8 cellular contexts compared by ENCODE assay signal in the genomic region with DNA sequence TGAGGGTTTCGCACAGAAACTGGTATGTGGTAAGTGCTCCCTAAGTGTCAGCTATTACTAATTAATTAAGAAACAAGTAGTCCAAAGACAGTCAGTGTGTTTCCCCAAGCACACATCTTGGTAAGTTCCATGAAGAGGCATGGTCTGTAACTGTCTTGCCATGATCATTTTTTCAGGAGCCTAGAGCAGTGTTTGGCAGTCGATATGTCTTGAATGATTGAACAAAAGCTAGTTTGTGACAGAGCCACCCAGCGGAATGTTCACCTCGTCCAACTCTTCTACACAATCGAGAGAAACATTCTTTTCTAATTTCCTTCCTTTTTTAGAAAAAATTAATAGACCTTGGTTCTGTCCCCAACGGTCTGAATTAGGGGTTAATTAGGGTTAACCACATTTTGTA. TPM values are rescaled to one million over a fixed set of nuclear protein-coding genes. Genes with fewer than 3 reads are reported as not detected.
DNase-seq lines count a peak whose midpoint lies in the region; ATAC-seq and TF ChIP-seq lines count a peak whose summit lies in the region.

No MANE protein-coding gene starts in this region.

- peak overlapping the region in 41 of 59 donors; percentile 7 to 75 (median 48) for H3K27ac ChIP-seq in dorsolateral prefrontal cortex

- TF ChIP-seq CTCF in dorsolateral prefrontal cortex (IDR thresholded peaks at IDR 0.05 in 54 of 56, conservative IDR thresholded peaks at IDR 0.05 in 2 of 56; ENCODE audit: low read depth in 1 of 56, partially characterized antibody in 56 of 56) (peak in 3 of 56 donors; percentile 15 to 46 (median 29)), foreskin fibroblast (IDR thresholded peaks at IDR 0.05; ENCODE audit: low read depth, low read length) (no peak)

- ATAC-seq in sciatic nerve = peak; percentile 9
- ATAC-seq in GM19452 (IDR thresholded peaks at IDR 0.05; ENCODE audit: unreplicated experiment) = no peak
- ATAC-seq in HG03521 (IDR thresholded peaks at IDR 0.05; ENCODE audit: unreplicated experiment) = no peak
- no peak for ATAC-seq in HG03039 (IDR thresholded peaks at IDR 0.05; ENCODE audit: unreplicated experiment)

- DNase-seq in GF-D8 (lab: John Stamatoyannopoulos, UW) = peak; percentile 74
- peak; percentile 73 for DNase-seq in OCI-M1 (lab: John Stamatoyannopoulos, UW)
- DNase-seq in dorsolateral prefrontal cortex = no peak
- no peak for DNase-seq in sciatic nerve (ENCODE audit: low spot score)
- no peak for DNase-seq in foreskin fibroblast

- H3K4me3 ChIP-seq in dorsolateral prefrontal cortex (peak overlapping the region in 2 of 59 donors; percentile 1 to 3), foreskin fibroblast (ENCODE audit: low read depth in 1 of 2, low read length in 2 of 2) (no peak overlapping the region)

- intact Hi-C loops in dorsolateral prefrontal cortex (cut with DNase I) (no loop called here), sciatic nerve (cut with DNase I) (no loop called here)

- no peaks in the 10 kb centered on the region for H3K27me3 ChIP-seq in dorsolateral prefrontal cortex

RNA-seq across cellular contexts. Expression of a gene that starts 57.5 kb away (rescaled TPM):
- total RNA-seq in dorsolateral prefrontal cortex (1,000 to 10,000 TPM; 2,016 to 5,225 (median 3,057) TPM), sciatic nerve (4,297 TPM)

Comparison
In these comparisons a context has a peak if more than half of its experiments do, and no peak if none do; other contexts are left out.
1. DNase-seq: peak in GF-D8 (single experiment) and OCI-M1 (single experiment); none in dorsolateral prefrontal cortex (0 of 10), sciatic nerve (single experiment) and foreskin fibroblast (0 of 2).